ENCODE assay signal across 9 cellular contexts in the genomic region with DNA sequence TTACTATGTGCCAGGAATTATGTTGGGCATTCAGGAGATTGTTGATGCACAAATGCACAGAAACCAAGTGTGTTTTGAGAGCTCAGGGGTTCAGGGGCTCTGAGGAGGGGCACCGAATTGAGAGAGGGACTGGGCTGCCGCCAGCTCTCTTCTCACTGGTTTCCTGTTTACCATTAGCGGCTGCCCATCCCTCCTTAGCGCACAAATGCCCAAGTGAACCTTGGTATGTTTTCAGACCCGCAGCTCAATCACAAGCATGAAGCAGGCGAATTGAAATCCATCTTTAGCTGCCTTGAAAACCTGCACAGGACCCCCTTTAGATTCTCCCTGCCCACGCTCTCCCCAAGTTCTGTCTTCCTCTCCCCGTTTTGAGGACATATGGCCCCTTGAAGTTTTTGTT.
DNase-seq lines count a peak whose midpoint lies in the region; TF ChIP-seq lines count a peak whose summit lies in the region.
"Had no signal": no experiment of that assay in that cellular context is flagged by ENCODE, and none has a peak within 500 bp of the region (broad histone marks: within the 10 kb centered on the region; RNA-seq: fewer than 3 reads in every experiment).

No MANE protein-coding gene starts in this region.

- no peaks in the 10 kb centered on the region for H3K9me3 ChIP-seq in mammary epithelial cell (replicated peaks; ENCODE audit: insufficient read depth, low read length)
- H3K9me3 ChIP-seq in muscle layer of duodenum (ENCODE audit: control insufficient read depth in 1 of 2, low read length in 2 of 2), result no peaks in the 10 kb centered on the region
- H3K9me3 ChIP-seq in thyroid gland, result no peaks in the 10 kb centered on the region

- H3K9ac ChIP-seq in mammary epithelial cell (ENCODE audit: insufficient read depth, low read length), result no peak overlapping the region

- H3K27me3 Mint-ChIP-seq in MCF 10A (ENCODE audit: insufficient read depth, unreplicated experiment), result no peaks in the 10 kb centered on the region

- intact Hi-C loops in MCF 10A (cut with micrococcal nuclease), result loop anchor here (5.0 to 10.0 kb wide), 2 partner anchors 282 to 325 kb away; partner anchors contain the start of genes CYB5RL and MRPL37
- intact Hi-C loops in mammary epithelial cell (cut with micrococcal nuclease), result loop anchor here (5.0 kb wide), 2 partner anchors 495 to 625 kb away; no protein-coding TSS in a partner anchor
- intact Hi-C loops in thyroid gland (cut with DNase I), result loop anchor here (5.0 kb wide), 1 partner anchor 215 kb away; no protein-coding TSS in a partner anchor

- WGBS in mammary epithelial cell (ENCODE audit: low coverage, missing lambda C conversion rate), result 72% methylated on average over 8 of the region's 8 CpGs
- 57 to 69% methylated on average over 8 of the region's 8 CpGs for WGBS in thyroid gland, 2 donors

- no peak overlapping the region for H3K4me3 Mint-ChIP-seq in MCF 10A (ENCODE audit: unreplicated experiment)

- no TSS peak for BruUV-seq in MCF 10A (replicated peaks; lab: Mats Ljungman, UMichigan)
- no TSS peak for BruUV-seq in mammary epithelial cell (replicated peaks; lab: Mats Ljungman, UMichigan)

- dilution Hi-C loops in mammary epithelial cell (cut with HindIII; ENCODE audit: low sequenced_read_pairs), result loop anchor here (5.0 kb wide), 2 partner anchors 45 to 75 kb away; no protein-coding TSS in a partner anchor

- H3K27me3 ChIP-seq in mammary epithelial cell (ENCODE audit: insufficient read depth, low read length) (no peaks in the 10 kb centered on the region), muscle layer of duodenum (ENCODE audit: low read depth, low read length) (no peaks in the 10 kb centered on the region), thyroid gland (no peaks in the 10 kb centered on the region)

- H3K36me3 ChIP-seq in mammary epithelial cell (ENCODE audit: insufficient read depth, low read length) (no peaks in the 10 kb centered on the region), muscle layer of duodenum (ENCODE audit: control insufficient read depth in 1 of 2, insufficient read depth in 2 of 2, low read length in 2 of 2) (no peaks in the 10 kb centered on the region), thyroid gland (no peaks in the 10 kb centered on the region)

- no peaks in the 10 kb centered on the region for H3K79me2 ChIP-seq in mammary epithelial cell (ENCODE audit: insufficient read depth, low read length)

- H3K4me3 ChIP-seq in mammary epithelial cell (replicated peaks in 1 of 3; ENCODE audit: insufficient read depth in 1 of 3, low read depth in 2 of 3, low read length in 3 of 3) (no peak overlapping the region), muscle layer of duodenum (ENCODE audit: low read depth in 1 of 2, low read length in 2 of 2) (peak overlapping the region; percentile 38 to 79), thyroid gland (replicated peaks in 1 of 3) (no peak overlapping the region)

- H3K4me2 ChIP-seq in mammary epithelial cell (ENCODE audit: insufficient read depth, low read depth, low read length), result no peak overlapping the region

- TF ChIP-seq CTCF in MCF 10A (IDR thresholded peaks at IDR 0.05; ENCODE audit: unreplicated experiment) (no peak), mammary epithelial cell (conservative IDR thresholded peaks at IDR 0.05 in 1 of 2, IDR thresholded peaks at IDR 0.05 in 1 of 2; ENCODE audit: extremely low read depth in 1 of 2, insufficient read depth in 1 of 2, low read depth in 1 of 2, low read length in 2 of 2) (no peak), thyroid gland (IDR thresholded peaks at IDR 0.05) (no peak)

- no peak for DNase-seq in MCF 10A (ENCODE audit: unreplicated experiment)
- no peak for DNase-seq in mammary epithelial cell
- no peak for DNase-seq in NCI-H146 treated with DMSO at 0.1 percent for 48 hours (lab: John Stamatoyannopoulos, UW; ENCODE audit: unreplicated experiment)
- no peak for DNase-seq in thyroid gland
- no peak for DNase-seq in EL
- no peak for DNase-seq in stimulated activated CD8-positive, alpha-beta memory T cell treated with anti-CD3 and anti-CD28 coated beads, Interleukin-4, amount 100 ng/mL, for 48 hours
- DNase-seq: activated CD4-positive, CD25-positive, alpha-beta regulatory T cell had no signal

- H4K20me1 ChIP-seq in mammary epithelial cell (ENCODE audit: insufficient read depth, low read length), result no peaks in the 10 kb centered on the region

- in situ Hi-C loops in mammary epithelial cell (cut with MboI; ENCODE audit: low sequenced_read_pairs in 2 of 2), result loop anchor here (5.0 kb wide), 3 partner anchors 75 to 365 kb away; partner anchors contain the start of gene SSBP3 (in 1 of the 2)

- H3K36me3 Mint-ChIP-seq in MCF 10A (ENCODE audit: insufficient read depth, unreplicated experiment), result no peaks in the 10 kb centered on the region

- H3K4me1 ChIP-seq in mammary epithelial cell (ENCODE audit: insufficient read depth, low read length), result peaks cover 26% of the 10 kb centered on the region
- H3K4me1 ChIP-seq in muscle layer of duodenum (ENCODE audit: control insufficient read depth in 1 of 2, insufficient read depth in 2 of 2, low read length in 2 of 2), result peaks cover 3 to 37% of the 10 kb centered on the region in 2 donors
- peaks cover 7 to 18% of the 10 kb centered on the region in 2 donors for H3K4me1 ChIP-seq in thyroid gland

- POLR2A ChIA-PET in MCF 10A (lab: Yijun Ruan, JAX), result interaction anchor here (0.6 to 4.3 kb wide), 4 partner anchors 78 to 1335 kb away, joined by 3 to 123 read pairs (median 3); partner anchors contain the start of genes CYB5RL, MRPL37 and SSBP3

- CTCF ChIA-PET in MCF 10A (lab: Yijun Ruan, JAX) (interaction anchor here (0.6 to 1.7 kb wide), 9 partner anchors 24 to 417 kb away, joined by 3 to 5 read pairs (median 3); partner anchors contain the start of gene TTC22), mammary epithelial cell (lab: Charles Lee; ENCODE audit: low non-redundant PET) (no interaction called here)

- no peak overlapping the region for H2AFZ ChIP-seq in mammary epithelial cell (ENCODE audit: low read depth, low read length)

- H3K9me3 Mint-ChIP-seq in MCF 10A (ENCODE audit: unreplicated experiment), result no peaks in the 10 kb centered on the region

- peaks cover 5% of the 10 kb centered on the region for H3K4me1 Mint-ChIP-seq in MCF 10A (ENCODE audit: insufficient read depth, unreplicated experiment)

- H3K27ac Mint-ChIP-seq in MCF 10A (ENCODE audit: low read depth, unreplicated experiment), result peak overlapping the region; percentile 29

- H3K27ac ChIP-seq in mammary epithelial cell (ENCODE audit: insufficient read depth, low read depth, low read length) (no peak overlapping the region), angular gyrus (ENCODE audit: low read depth, low read length) (peak overlapping the region; percentile 94), muscle layer of duodenum (ENCODE audit: low read length) (no peak overlapping the region), thyroid gland (no peak overlapping the region)

- no peak for TF ChIP-seq POLR2A in thyroid gland (IDR thresholded peaks at IDR 0.05)

Comparison
In these comparisons a context has a peak if more than half of its experiments do, and no peak if none do; other contexts are left out.
1. H3K4me3 ChIP-seq: peak in muscle layer of duodenum (2 of 2); none in mammary epithelial cell (0 of 3) and thyroid gland (0 of 3).